1 cellular context compared by ENCODE assay signal in the genomic region with DNA sequence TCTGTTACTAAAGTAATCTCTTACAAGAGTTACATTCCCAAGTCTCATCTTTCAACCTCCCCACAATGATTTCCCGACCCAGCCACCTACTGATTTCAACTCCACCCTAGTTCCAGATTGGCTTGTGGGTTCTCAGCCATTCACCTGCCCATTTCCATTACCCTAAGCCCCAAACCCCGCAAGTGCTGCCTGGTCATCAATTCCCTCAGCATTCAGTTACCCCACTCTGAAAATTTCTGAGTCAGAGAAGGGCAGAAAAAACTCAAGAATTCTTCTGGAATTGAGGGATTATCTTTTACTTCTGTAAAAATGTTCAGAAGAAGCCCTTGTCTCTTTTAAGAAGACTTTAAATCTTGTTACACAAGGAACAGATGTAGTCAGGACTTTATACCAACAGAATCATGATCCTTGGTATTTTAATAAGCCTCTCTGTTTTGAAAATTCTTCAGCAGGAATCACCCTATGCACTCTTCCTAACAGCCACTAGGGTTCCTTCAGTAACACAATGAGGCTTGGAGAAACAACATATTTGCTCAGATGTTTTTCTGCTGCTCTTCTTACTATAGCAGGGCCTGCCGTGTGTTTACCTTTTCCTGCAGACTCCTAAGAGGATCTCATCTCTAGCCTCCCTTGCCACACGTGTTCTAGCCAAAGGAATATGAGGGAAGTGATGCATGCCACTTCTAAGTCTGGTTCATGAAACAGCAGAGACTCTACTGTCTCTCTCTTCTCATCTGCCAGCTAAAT.
TF ChIP-seq lines count a peak whose summit lies in the region.

No MANE protein-coding gene starts in this region.

TF ChIP-seq in SK-N-SH, 30 proteins besides CTCF, POLR2A, EP300 and RAD21 (continued from another document):
- TF ChIP-seq USF2 (IDR thresholded peaks at IDR 0.05; ENCODE audit: borderline replicate concordance, low read depth, low read length) (no peak), RFX5 (IDR thresholded peaks at IDR 0.05; ENCODE audit: low read length) (no peak), MXI1 (IDR thresholded peaks at IDR 0.05; ENCODE audit: low read depth, low read length) (no peak), MEF2A (IDR thresholded peaks at IDR 0.05; ENCODE audit: borderline replicate concordance, low read depth) (no peak), TAF1 (IDR thresholded peaks at IDR 0.05; ENCODE audit: borderline replicate concordance, low read depth, low read length) (no peak), SIN3A (IDR thresholded peaks at IDR 0.05; ENCODE audit: borderline replicate concordance, low read depth, low read length) (no peak), ELF1 (IDR thresholded peaks at IDR 0.05) (no peak), GATA2 (CRISPR knock-in tag; IDR thresholded peaks at IDR 0.05) (no peak), IRF3 (IDR thresholded peaks at IDR 0.05; ENCODE audit: low read depth, low read length) (no peak), TCF12 (IDR thresholded peaks at IDR 0.05) (no peak), NFIC (IDR thresholded peaks at IDR 0.05; ENCODE audit: borderline replicate concordance) (no peak), EZH2phosphoT487 (IDR thresholded peaks at IDR 0.05; ENCODE audit: borderline replicate concordance, low read depth) (no peak)
